ENCODE assay signal across 20 cellular contexts in genomic region chr4:28014469-28014868, GRCh38.
"Had no signal": no experiment of that assay in that cellular context is flagged by ENCODE, and none has a peak within 500 bp of the region (broad histone marks: within the 10 kb centered on the region; RNA-seq: fewer than 3 reads in every experiment).

No MANE protein-coding gene starts in this region.

- H3K4me1 ChIP-seq: colonic mucosa, foreskin keratinocyte, tibial artery had no signal

- H3K36me3 ChIP-seq: colonic mucosa, neural progenitor cell, ovary, tibial artery had no signal

- H3K4me3 ChIP-seq: colonic mucosa, hepatocyte, lung, neural progenitor cell, ovary, tibial artery had no signal

- H3K27ac ChIP-seq: colonic mucosa, foreskin keratinocyte, hepatocyte, neural progenitor cell, ovary, tibial artery had no signal

- H3K36me3 Mint-ChIP-seq: natural killer cell treated with Interleukin-12 subunit alpha and Interleukin-12 subunit beta and Interleukin-15 and Interleukin-18, amount 100 ng/mL, for 72 hours; neural progenitor cell had no signal

- H3K27me3 ChIP-seq: colonic mucosa, foreskin keratinocyte, hepatocyte, neural progenitor cell, ovary, tibial artery had no signal

- H3K4me3 Mint-ChIP-seq: natural killer cell treated with Interleukin-12 subunit alpha and Interleukin-12 subunit beta and Interleukin-15 and Interleukin-18, amount 100 ng/mL, for 72 hours; neural progenitor cell had no signal

- H3K27me3 Mint-ChIP-seq: natural killer cell treated with Interleukin-12 subunit alpha and Interleukin-12 subunit beta and Interleukin-15 and Interleukin-18, amount 100 ng/mL, for 72 hours had no signal

- H3K9me3 ChIP-seq: colonic mucosa, ovary had no signal

- DNase-seq: colonic mucosa; dermis blood vessel endothelial cell; head of caudate nucleus; kidney; left cardiac atrium; left ventricle myocardium superior; mesenchymal stem cell; midbrain; nucleus accumbens; ovary; right cardiac atrium; small intestine; stimulated activated CD4-positive, alpha-beta T cell treated with anti-CD3 and anti-CD28 coated beads, Interleukin-2, amount 100 ng/mL, for 48 hours; stimulated activated naive CD8-positive, alpha-beta T cell treated with anti-CD3 and anti-CD28 coated beads, Interleukin-15, Interleukin-2, amounts not matched to agents 100 U/mL and 50 U/mL, for 24 hours; tibial artery had no signal

- H3K27ac Mint-ChIP-seq: natural killer cell treated with Interleukin-12 subunit alpha and Interleukin-12 subunit beta and Interleukin-15 and Interleukin-18, amount 100 ng/mL, for 72 hours; neural progenitor cell had no signal
